1 cellular context compared by ENCODE assay signal in the genomic region with DNA sequence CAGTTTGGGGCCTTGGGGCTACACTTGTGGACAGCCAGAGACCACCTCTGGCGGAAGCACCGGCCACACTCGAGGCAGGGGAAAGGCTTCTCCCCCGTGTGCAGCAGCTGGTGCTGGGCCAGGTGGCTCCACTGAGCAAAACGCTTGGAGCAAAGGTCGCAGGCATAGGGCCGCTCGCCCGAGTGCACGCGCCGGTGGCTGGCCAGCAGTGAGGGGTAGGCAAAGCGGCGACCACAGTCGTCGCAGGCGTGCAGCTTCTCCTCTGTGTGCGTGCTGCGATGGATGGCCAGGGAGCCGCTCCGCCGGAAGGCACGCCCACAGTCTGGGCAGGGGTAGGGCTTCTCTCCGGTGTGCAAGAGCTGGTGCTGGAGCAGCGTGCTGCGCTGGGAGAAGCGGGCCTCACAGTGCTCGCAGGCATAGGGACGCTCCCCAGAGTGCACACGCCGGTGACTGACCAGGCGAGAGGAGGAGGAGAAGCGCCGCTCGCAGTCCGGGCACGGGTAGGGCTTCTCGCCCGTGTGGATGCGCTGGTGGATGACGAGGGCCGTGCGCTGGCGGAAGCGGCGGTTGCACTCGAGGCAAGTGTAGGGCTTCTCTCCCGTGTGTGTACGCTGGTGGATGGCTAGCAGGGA.
A peak's percentile ranks its signal among the peaks of the same experiment; 100 is the strongest.
TF ChIP-seq lines count a peak whose summit lies in the region.

No MANE protein-coding gene starts in this region.

TF ChIP-seq in K562, 482 proteins besides CTCF, POLR2A, EP300 and RAD21:
- TF ChIP-seq GABPB2 (CRISPR knock-in tag; conservative IDR thresholded peaks at IDR 0.05) (no peak), ATF1 (CRISPR knock-in tag; IDR thresholded peaks at IDR 0.05) (no peak), ATF1 (tag; IDR thresholded peaks at IDR 0.05) (no peak), PHF8 (IDR thresholded peaks at IDR 0.05; ENCODE audit: borderline replicate concordance, low read length) (no peak), RBFOX2 (IDR thresholded peaks at IDR 0.05; ENCODE audit: low read depth, low read length) (peak; percentile 62), KLF10 (CRISPR knock-in tag; IDR thresholded peaks at IDR 0.05) (no peak), SIX5 (IDR thresholded peaks at IDR 0.05; ENCODE audit: borderline replicate concordance in 1 of 2, insufficient read depth in 1 of 2, low read depth in 1 of 2, low read length in 2 of 2) (no peak), POLR2G (IDR thresholded peaks at IDR 0.05; ENCODE audit: low read depth, low read length) (peak; percentile 57; the same call in 1 of the 2 replicates), ZNF133 (CRISPR knock-in tag; IDR thresholded peaks at IDR 0.05) (no peak)
- TF ChIP-seq, protein P1, sequence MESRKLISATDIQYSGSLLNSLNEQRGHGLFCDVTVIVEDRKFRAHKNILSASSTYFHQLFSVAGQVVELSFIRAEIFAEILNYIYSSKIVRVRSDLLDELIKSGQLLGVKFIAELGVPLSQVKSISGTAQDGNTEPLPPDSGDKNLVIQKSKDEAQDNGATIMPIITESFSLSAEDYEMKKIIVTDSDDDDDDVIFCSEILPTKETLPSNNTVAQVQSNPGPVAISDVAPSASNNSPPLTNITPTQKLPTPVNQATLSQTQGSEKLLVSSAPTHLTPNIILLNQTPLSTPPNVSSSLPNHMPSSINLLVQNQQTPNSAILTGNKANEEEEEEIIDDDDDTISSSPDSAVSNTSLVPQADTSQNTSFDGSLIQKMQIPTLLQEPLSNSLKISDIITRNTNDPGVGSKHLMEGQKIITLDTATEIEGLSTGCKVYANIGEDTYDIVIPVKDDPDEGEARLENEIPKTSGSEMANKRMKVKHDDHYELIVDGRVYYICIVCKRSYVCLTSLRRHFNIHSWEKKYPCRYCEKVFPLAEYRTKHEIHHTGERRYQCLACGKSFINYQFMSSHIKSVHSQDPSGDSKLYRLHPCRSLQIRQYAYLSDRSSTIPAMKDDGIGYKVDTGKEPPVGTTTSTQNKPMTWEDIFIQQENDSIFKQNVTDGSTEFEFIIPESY (CRISPR knock-in tag; IDR thresholded peaks at IDR 0.05): peak; percentile 88
